Comparison of ENCODE assay signal across 18 cellular contexts in genomic region chr13:84528408-84529055, GRCh38.
"Had no signal": no experiment of that assay in that cellular context is flagged by ENCODE, and none has a peak within 500 bp of the region (broad histone marks: within the 10 kb centered on the region; RNA-seq: fewer than 3 reads in every experiment).

No MANE protein-coding gene starts in this region.

- DNase-seq: effector memory CD4-positive, alpha-beta T cell; hypothalamus; lower lobe of right lung; psoas muscle; retina; spleen; stimulated activated CD4-positive, alpha-beta T cell treated with anti-CD3 and anti-CD28 coated beads, Interleukin-15, amount 100 ng/mL, for 24 hours; stimulated activated CD4-positive, alpha-beta T cell treated with anti-CD3 and anti-CD28 coated beads, Interleukin-1b, Interleukin-23, amount 100 ng/mL, for 48 hours; stimulated activated CD4-positive, alpha-beta T cell treated with anti-CD3 and anti-CD28 coated beads, Interleukin-4, amount 100 ng/mL, for 24 hours; stimulated activated naive CD4-positive, alpha-beta T cell treated with Interleukin-2 at 50 U/mL for 16 hours; tibial artery had no signal

- H3K27ac ChIP-seq: heart left ventricle, left lung, lower lobe of right lung, neural progenitor cell, parathyroid adenoma, psoas muscle, right lobe of liver, spleen, tibial artery, upper lobe of left lung, vagina had no signal

- ATAC-seq: left lung, psoas muscle, right lobe of liver had no signal
